ENCODE assay signal across 11 cellular contexts in the genomic region with DNA sequence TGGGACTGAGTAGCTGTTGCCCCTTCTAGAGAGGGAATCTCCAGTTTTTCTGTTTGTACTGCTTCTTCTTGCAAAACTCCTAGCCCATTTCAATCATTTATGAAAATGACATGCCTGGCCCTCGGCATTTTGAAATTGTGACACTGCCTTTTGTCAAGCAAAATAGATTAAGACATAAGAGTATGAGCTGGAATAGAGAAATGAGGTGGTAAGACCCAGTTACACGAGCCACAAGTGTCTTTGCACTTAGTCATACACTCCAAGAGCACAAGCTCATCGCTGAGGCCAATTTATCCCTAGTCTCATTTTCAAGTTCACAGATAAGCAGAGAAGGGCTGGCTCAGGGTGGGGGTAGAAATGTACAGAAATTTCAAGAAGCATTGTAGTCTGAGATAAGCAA. TPM values are rescaled to one million over a fixed set of nuclear protein-coding genes. Genes with fewer than 3 reads are reported as not detected.
A peak's percentile ranks its signal among the peaks of the same experiment; 100 is the strongest.
DNase-seq lines count a peak whose midpoint lies in the region; ATAC-seq and TF ChIP-seq lines count a peak whose summit lies in the region.
"Had no signal": no experiment of that assay in that cellular context is flagged by ENCODE, and none has a peak within 500 bp of the region (broad histone marks: within the 10 kb centered on the region; RNA-seq: fewer than 3 reads in every experiment).

No MANE protein-coding gene starts in this region.

- H3K27me3 Mint-ChIP-seq in progenitor cell of endocrine pancreas, result no peaks in the 10 kb centered on the region
- H3K27me3 Mint-ChIP-seq in activated T-helper 2 cell treated with anti-CD3 and anti-CD28 coated beads, Interferon-gamma antibody, Interleukin-2, Interleukin-4, amounts not matched to agents 10 μg/mL and 5 μg/mL and 100 μg/mL, durations not matched to agents 14 hours and 24 hours and 36 hours (ENCODE audit: low read depth), result no peaks in the 10 kb centered on the region

- TF ChIP-seq CTCF in RWPE2 (IDR thresholded peaks at IDR 0.05; ENCODE audit: poor library complexity, severe bottlenecking), result no peak
- TF ChIP-seq CTCF in progenitor cell of endocrine pancreas (IDR thresholded peaks at IDR 0.05; ENCODE audit: unreplicated experiment), result no peak

- intact Hi-C loops in activated T-helper 2 cell treated with anti-CD3 and anti-CD28 coated beads, Interferon-gamma antibody, Interleukin-2, Interleukin-4, amounts not matched to agents 10 μg/mL and 5 μg/mL and 100 μg/mL, durations not matched to agents 14 hours and 24 hours and 36 hours (cut with micrococcal nuclease), result no loop called here

- no peak overlapping the region for H3K4me3 ChIP-seq in RWPE2 (ENCODE audit: severe bottlenecking)
- H3K4me3 ChIP-seq: left ventricle myocardium inferior had no signal

- no peaks in the 10 kb centered on the region for H3K27me3 ChIP-seq in RWPE2 (ENCODE audit: insufficient read depth, poor library complexity, severe bottlenecking)

- H3K4me3 Mint-ChIP-seq in progenitor cell of endocrine pancreas (ENCODE audit: low read depth), result no peak overlapping the region
- H3K4me3 Mint-ChIP-seq in activated T-helper 2 cell treated with anti-CD3 and anti-CD28 coated beads, Interferon-gamma antibody, Interleukin-2, Interleukin-4, amounts not matched to agents 10 μg/mL and 5 μg/mL and 100 μg/mL, durations not matched to agents 14 hours and 24 hours and 36 hours (ENCODE audit: low read depth), result no peak overlapping the region

- peaks cover 12% of the 10 kb centered on the region for H3K4me1 Mint-ChIP-seq in progenitor cell of endocrine pancreas (ENCODE audit: low read depth)
- H3K4me1 Mint-ChIP-seq in activated T-helper 2 cell treated with anti-CD3 and anti-CD28 coated beads, Interferon-gamma antibody, Interleukin-2, Interleukin-4, amounts not matched to agents 10 μg/mL and 5 μg/mL and 100 μg/mL, durations not matched to agents 14 hours and 24 hours and 36 hours (ENCODE audit: low read depth), result no peaks in the 10 kb centered on the region

- no peak overlapping the region for H3K27ac Mint-ChIP-seq in progenitor cell of endocrine pancreas
- H3K27ac Mint-ChIP-seq in activated T-helper 2 cell treated with anti-CD3 and anti-CD28 coated beads, Interferon-gamma antibody, Interleukin-2, Interleukin-4, amounts not matched to agents 10 μg/mL and 5 μg/mL and 100 μg/mL, durations not matched to agents 14 hours and 24 hours and 36 hours, result no peak overlapping the region

- no peaks in the 10 kb centered on the region for H3K36me3 ChIP-seq in RWPE2 (ENCODE audit: low read depth)
- H3K36me3 ChIP-seq: left ventricle myocardium inferior had no signal

- H3K36me3 Mint-ChIP-seq in progenitor cell of endocrine pancreas (ENCODE audit: insufficient read depth), result no peaks in the 10 kb centered on the region
- no peaks in the 10 kb centered on the region for H3K36me3 Mint-ChIP-seq in activated T-helper 2 cell treated with anti-CD3 and anti-CD28 coated beads, Interferon-gamma antibody, Interleukin-2, Interleukin-4, amounts not matched to agents 10 μg/mL and 5 μg/mL and 100 μg/mL, durations not matched to agents 14 hours and 24 hours and 36 hours (ENCODE audit: low read depth)

- H3K9me3 Mint-ChIP-seq in progenitor cell of endocrine pancreas (ENCODE audit: low read depth), result no peaks in the 10 kb centered on the region
- H3K9me3 Mint-ChIP-seq in activated T-helper 2 cell treated with anti-CD3 and anti-CD28 coated beads, Interferon-gamma antibody, Interleukin-2, Interleukin-4, amounts not matched to agents 10 μg/mL and 5 μg/mL and 100 μg/mL, durations not matched to agents 14 hours and 24 hours and 36 hours, result no peaks in the 10 kb centered on the region

- H3K27ac ChIP-seq in RWPE2 (ENCODE audit: poor library complexity, severe bottlenecking), result peak overlapping the region; percentile 95
- H3K27ac ChIP-seq: left ventricle myocardium inferior had no signal

- no peaks in the 10 kb centered on the region for H3K9me3 ChIP-seq in RWPE2 (ENCODE audit: severe bottlenecking)
- H3K9me3 ChIP-seq: left ventricle myocardium inferior had no signal

- ATAC-seq in RWPE2 (ENCODE audit: low read depth), result peak; percentile 84

- H3K4me1 ChIP-seq in RWPE2 (ENCODE audit: insufficient read depth, poor library complexity, severe bottlenecking), result peaks cover 28% of the 10 kb centered on the region
- H3K4me1 ChIP-seq: left ventricle myocardium inferior had no signal

- DNase-seq in NCI-H1092 treated with DMSO at 0.1 percent for 48 hours (lab: John Stamatoyannopoulos, UW) (peak; percentile 5), NCI-H1092 (lab: John Stamatoyannopoulos, UW) (no peak), RWPE2 (ENCODE audit: low spot score) (no peak), fibroblast of peridontal ligament (ENCODE audit: extremely low read depth) (peak; percentile 77), stromal cell of bone marrow (ENCODE audit: low read depth) (peak; percentile 33), anterior cingulate cortex (lab: John Stamatoyannopoulos, UW) (no peak), progenitor cell of endocrine pancreas (ENCODE audit: low spot score, unreplicated experiment) (no peak)
- DNase-seq in activated T-helper 2 cell treated with anti-CD3 and anti-CD28 coated beads, Interferon-gamma antibody, Interleukin-2, Interleukin-4, amounts not matched to agents 10 μg/mL and 5 μg/mL and 100 μg/mL, durations not matched to agents 14 hours and 24 hours and 36 hours (ENCODE audit: low spot score), result no peak
- DNase-seq: effector CD4-positive, alpha-beta T cell; Karpas-422; left ventricle myocardium inferior had no signal

RNA-seq across cellular contexts. Expression of a gene that starts 40.6 kb away (rescaled TPM):
- 58.6 and 63.8 TPM in 2 replicates for total RNA-seq in progenitor cell of endocrine pancreas
- 0.32 and 0.57 TPM in 2 replicates for total RNA-seq in activated T-helper 2 cell treated with anti-CD3 and anti-CD28 coated beads, Interferon-gamma antibody, Interleukin-2, Interleukin-4, amounts not matched to agents 10 μg/mL and 5 μg/mL and 100 μg/mL, durations not matched to agents 14 hours and 24 hours and 36 hours

Comparison
In these comparisons a context has a peak if more than half of its experiments do, and no peak if none do; other contexts are left out.
1. DNase-seq: peak in NCI-H1092 treated with DMSO at 0.1 percent for 48 hours (single experiment), fibroblast of peridontal ligament (single experiment) and stromal cell of bone marrow (single experiment); none in NCI-H1092 (single experiment), RWPE2 (single experiment), anterior cingulate cortex (0 of 58), progenitor cell of endocrine pancreas (single experiment) and activated T-helper 2 cell treated with anti-CD3 and anti-CD28 coated beads, Interferon-gamma antibody, Interleukin-2, Interleukin-4, amounts not matched to agents 10 μg/mL and 5 μg/mL and 100 μg/mL, durations not matched to agents 14 hours and 24 hours and 36 hours (single experiment).
2. RNA of a gene that starts 40.6 kb away (total RNA-seq): 58.6 to 63.8 TPM in progenitor cell of endocrine pancreas; 0.32 to 0.57 TPM in activated T-helper 2 cell treated with anti-CD3 and anti-CD28 coated beads, Interferon-gamma antibody, Interleukin-2, Interleukin-4, amounts not matched to agents 10 μg/mL and 5 μg/mL and 100 μg/mL, durations not matched to agents 14 hours and 24 hours and 36 hours; every median in the first group is over 10 times any median in the second.